Comparison of ENCODE assay signal across 8 cellular contexts in the genomic region with DNA sequence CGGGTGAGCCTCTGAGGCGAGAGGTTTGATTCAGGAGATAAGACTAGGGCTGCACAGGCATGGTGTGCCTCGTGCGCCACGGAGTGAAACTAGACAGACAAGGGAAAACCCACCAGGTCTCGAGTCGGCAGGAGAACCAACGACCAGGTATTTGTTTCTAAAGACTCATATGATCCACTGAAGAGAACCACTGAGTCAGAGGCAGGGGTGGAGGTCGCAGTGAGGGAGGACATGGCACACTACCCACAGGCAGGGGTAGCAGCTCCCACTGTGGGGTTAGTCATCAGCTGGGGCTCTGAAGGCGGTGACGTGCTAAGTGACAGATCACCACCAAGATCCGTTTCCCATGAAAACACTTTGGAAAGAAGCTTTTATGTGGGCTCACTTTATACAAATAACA.
DNase-seq lines count a peak whose midpoint lies in the region; ATAC-seq lines count a peak whose summit lies in the region.

No MANE protein-coding gene starts in this region.

- DNase-seq in GM03348 (ENCODE audit: low spot score), result peak; percentile 40
- DNase-seq in activated CD4-positive, alpha-beta T cell treated with anti-CD3 and anti-CD28 coated beads, Interleukin-2, amount 50 U/mL, for 24 hours (ENCODE audit: low read depth in 1 of 2, low spot score in 1 of 2), result peak; percentile 66 to 88
- peak; percentile 83 for DNase-seq in stimulated activated CD4-positive, alpha-beta T cell treated with anti-CD3 and anti-CD28 coated beads, Interleukin-4, amount 100 ng/mL, for 1 hour
- DNase-seq in OCI-M1 (lab: John Stamatoyannopoulos, UW), result no peak
- DNase-seq in midbrain (lab: John Stamatoyannopoulos, UW), result no peak
- DNase-seq in LoVo (ENCODE audit: low spot score), result no peak

- no peaks in the 10 kb centered on the region for H3K27me3 Mint-ChIP-seq in dendritic cell treated with granulocyte-macrophage colony-stimulating factor and Interleukin-4, amounts not matched to agents 40 ng/mL and 50 ng/mL, for 4 days

- H3K4me3 Mint-ChIP-seq in dendritic cell treated with granulocyte-macrophage colony-stimulating factor and Interleukin-4, amounts not matched to agents 40 ng/mL and 50 ng/mL, for 4 days, result peak overlapping the region; percentile 7

- no peaks in the 10 kb centered on the region for H3K9me3 Mint-ChIP-seq in dendritic cell treated with granulocyte-macrophage colony-stimulating factor and Interleukin-4, amounts not matched to agents 40 ng/mL and 50 ng/mL, for 4 days

- H3K36me3 Mint-ChIP-seq in dendritic cell treated with granulocyte-macrophage colony-stimulating factor and Interleukin-4, amounts not matched to agents 40 ng/mL and 50 ng/mL, for 4 days (ENCODE audit: low read depth), result no peaks in the 10 kb centered on the region

- intact Hi-C loops in dendritic cell treated with granulocyte-macrophage colony-stimulating factor and Interleukin-4, amounts not matched to agents 40 ng/mL and 50 ng/mL, for 4 days (cut with micrococcal nuclease), result loop anchor here (5.0 kb wide), 1 partner anchor 36 kb away; no protein-coding TSS in a partner anchor

- H3K4me1 Mint-ChIP-seq in dendritic cell treated with granulocyte-macrophage colony-stimulating factor and Interleukin-4, amounts not matched to agents 40 ng/mL and 50 ng/mL, for 4 days (ENCODE audit: low read depth), result peaks cover 87% of the 10 kb centered on the region

- ATAC-seq in HG03045 (IDR thresholded peaks at IDR 0.05; ENCODE audit: unreplicated experiment), result no peak

- H3K27ac Mint-ChIP-seq in dendritic cell treated with granulocyte-macrophage colony-stimulating factor and Interleukin-4, amounts not matched to agents 40 ng/mL and 50 ng/mL, for 4 days, result peak overlapping the region; percentile 81

Comparison
In these comparisons a context has a peak if more than half of its experiments do, and no peak if none do; other contexts are left out.
1. DNase-seq: peak in GM03348 (single experiment), activated CD4-positive, alpha-beta T cell treated with anti-CD3 and anti-CD28 coated beads, Interleukin-2, amount 50 U/mL, for 24 hours (2 of 2) and stimulated activated CD4-positive, alpha-beta T cell treated with anti-CD3 and anti-CD28 coated beads, Interleukin-4, amount 100 ng/mL, for 1 hour (single experiment); none in OCI-M1 (single experiment), midbrain (single experiment) and LoVo (single experiment).